Comparison of ENCODE assay signal across 13 cellular contexts in the genomic region with DNA sequence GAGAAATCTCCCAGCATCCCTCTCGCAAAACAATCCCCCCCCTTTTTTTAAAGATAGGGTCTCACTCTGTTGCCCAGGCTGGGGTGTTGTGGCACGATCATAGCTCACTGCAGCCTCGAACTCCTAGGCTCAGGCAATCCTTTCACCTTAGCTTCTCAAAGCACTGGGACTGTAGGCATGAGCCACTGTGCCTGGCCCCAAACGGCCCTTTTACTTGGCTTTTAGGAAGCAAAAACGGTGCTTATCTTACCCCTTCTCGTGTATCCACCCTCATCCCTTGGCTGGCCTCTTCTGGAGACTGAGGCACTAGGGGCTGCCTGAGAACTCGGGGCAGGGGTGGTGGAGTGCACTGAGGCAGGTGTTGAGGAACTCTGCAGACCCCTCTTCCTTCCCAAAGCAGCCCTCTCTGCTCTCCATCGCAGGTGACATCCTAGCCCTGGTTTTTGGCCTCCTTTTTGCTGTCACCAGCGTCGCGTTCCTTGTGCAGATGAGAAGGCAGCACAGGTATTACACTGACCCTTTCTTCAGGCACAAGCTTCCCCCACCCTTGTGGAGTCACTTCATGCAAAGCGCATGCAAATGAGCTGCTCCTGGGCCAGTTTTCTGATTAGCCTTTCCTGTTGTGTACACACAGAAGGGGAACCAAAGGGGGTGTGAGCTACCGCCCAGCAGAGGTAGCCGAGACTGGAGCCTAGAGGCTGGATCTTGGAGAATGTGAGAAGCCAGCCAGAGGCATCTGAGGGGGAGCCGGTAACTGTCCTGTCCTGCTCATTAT. TPM values are rescaled to one million over a fixed set of nuclear protein-coding genes. Genes with fewer than 3 reads are reported as not detected.
DNase-seq lines count a peak whose midpoint lies in the region; ATAC-seq and TF ChIP-seq lines count a peak whose summit lies in the region.
"Had no signal": no experiment of that assay in that cellular context is flagged by ENCODE, and none has a peak within 500 bp of the region (broad histone marks: within the 10 kb centered on the region; RNA-seq: fewer than 3 reads in every experiment).

No MANE protein-coding gene starts in this region.

- TF ChIP-seq CTCF in GM12864 (IDR thresholded peaks at IDR 0.05; ENCODE audit: low read depth, low read length, missing control alignments) (no peak), WTC11 (IDR thresholded peaks at IDR 0.05) (no peak)

- H3K27ac Mint-ChIP-seq in WTC11 = peak overlapping the region; percentile 78
- H3K27ac Mint-ChIP-seq: T-helper 17 cell had no signal

- no peaks in the 10 kb centered on the region for H3K9me3 ChIP-seq in muscle layer of duodenum (ENCODE audit: control insufficient read depth in 1 of 2, low read length in 2 of 2)
- H3K9me3 ChIP-seq: prostate gland had no signal

- H3K4me3 Mint-ChIP-seq in WTC11 = no peak overlapping the region
- H3K4me3 Mint-ChIP-seq: activated T-cell treated with anti-CD3 and anti-CD28 coated beads, Interleukin-2, amount 50 U/mL, for 4 hours; immature natural killer cell; T-helper 17 cell had no signal

- H3K27me3 Mint-ChIP-seq in WTC11 (ENCODE audit: low read depth) = peaks cover 8% of the 10 kb centered on the region
- H3K27me3 Mint-ChIP-seq: T-helper 17 cell had no signal

- POLR2A ChIA-PET in WTC11 (lab: Charles Lee) = interaction anchor here (1.0 to 1.9 kb wide), 4 partner anchors 10 to 47 kb away, joined by 4 to 14 read pairs (median 6); a partner anchor contains a TSS

- H3K36me3 ChIP-seq in muscle layer of duodenum (ENCODE audit: control insufficient read depth in 1 of 2, insufficient read depth in 2 of 2, low read length in 2 of 2) = peaks cover 26 to 31% of the 10 kb centered on the region in 2 donors
- H3K36me3 ChIP-seq: prostate gland had no signal

- H3K9me3 Mint-ChIP-seq in WTC11 = no peaks in the 10 kb centered on the region
- H3K9me3 Mint-ChIP-seq: activated T-cell treated with anti-CD3 and anti-CD28 coated beads, Interleukin-2, amount 50 U/mL, for 4 hours; immature natural killer cell had no signal

- H3K36me3 Mint-ChIP-seq in WTC11 = peaks cover 31% of the 10 kb centered on the region
- H3K36me3 Mint-ChIP-seq: immature natural killer cell had no signal

- intact Hi-C loops in sciatic nerve (cut with DNase I) = no loop called here

- H3K4me1 ChIP-seq in muscle layer of duodenum (ENCODE audit: control insufficient read depth in 1 of 2, insufficient read depth in 2 of 2, low read length in 2 of 2) = peaks cover 0 to 36% of the 10 kb centered on the region in 2 donors
- H3K4me1 ChIP-seq: prostate gland had no signal

- H3K4me1 Mint-ChIP-seq in WTC11 = peaks cover 15% of the 10 kb centered on the region

- peaks cover 4% of the 10 kb centered on the region for H3K27me3 ChIP-seq in muscle layer of duodenum (ENCODE audit: low read depth, low read length)

- H3K27ac ChIP-seq in muscle layer of duodenum (ENCODE audit: low read length) = peak overlapping the region; percentile 51
- H3K27ac ChIP-seq: prostate gland had no signal

- DNase-seq in GM12864 (ENCODE audit: low read depth) = peak; percentile 35
- peak; percentile 70 for DNase-seq in WTC11 (ENCODE audit: low spot score)
- DNase-seq in T-helper 2 cell = no peak
- DNase-seq in sciatic nerve (ENCODE audit: low spot score) = no peak
- no peak for DNase-seq in NCI-H748 treated with DMSO at 0.1 percent for 48 hours (lab: John Stamatoyannopoulos, UW)
- DNase-seq: activated T-cell treated with anti-CD3 and anti-CD28 coated beads, Interleukin-2, amount 50 U/mL, for 4 hours; immature natural killer cell; NCI-H345; T-helper 17 cell had no signal

- H3K4me3 ChIP-seq in GM12864 (ENCODE audit: low read depth, low read length) = no peak overlapping the region; the same call in 1 of the 2 replicates
- H3K4me3 ChIP-seq in muscle layer of duodenum (ENCODE audit: low read depth in 1 of 2, low read length in 2 of 2) = no peak overlapping the region
- H3K4me3 ChIP-seq: prostate gland had no signal

- CTCF ChIA-PET in WTC11 (lab: Charles Lee) = interaction anchor here (0.9 to 2.4 kb wide), 12 partner anchors 8 to 781 kb away, joined by 3 to 24 read pairs (median 8); a partner anchor contains a TSS

- ATAC-seq in HG02840 (IDR thresholded peaks at IDR 0.05; ENCODE audit: low FRiP score, unreplicated experiment) = peak; percentile 57
- ATAC-seq in WTC11 = peak; percentile 79
- no peak for ATAC-seq in HG03159 (IDR thresholded peaks at IDR 0.05; ENCODE audit: unreplicated experiment)
- no peak for ATAC-seq in sciatic nerve
- ATAC-seq: activated T-cell treated with anti-CD3 and anti-CD28 coated beads, Interleukin-2, amount 50 U/mL, for 4 hours; T-helper 17 cell had no signal

TF ChIP-seq in WTC11, 78 proteins besides CTCF, POLR2A, EP300 and RAD21:
- TF ChIP-seq ATF1 (CRISPR knock-in tag; IDR thresholded peaks at IDR 0.05) (no peak), ZNF121 (CRISPR knock-in tag; IDR thresholded peaks at IDR 0.05) (peak; percentile 87)

RNA-seq across cellular contexts. Expression of a gene that starts 6.8 kb away (rescaled TPM):
- 1.0 to 2.1 TPM (median 1.4 TPM) in 3 replicates for total RNA-seq in WTC11 (2021)
- total RNA-seq in sciatic nerve = not detected
- total RNA-seq: prostate gland, T-helper 17 cell had no signal

RNA-seq across cellular contexts. Expression of a gene that starts 9.2 kb away (rescaled TPM):
- total RNA-seq in WTC11 (2021) (138 to 146 TPM (median 139 TPM) in 3 replicates), sciatic nerve (165 TPM)

RNA-seq across cellular contexts. Expression of a gene that starts 15.5 kb away (rescaled TPM):
- total RNA-seq in WTC11 (2021) = 23.8 to 26.6 TPM (median 26.5 TPM) in 3 replicates
- total RNA-seq in sciatic nerve = not detected

RNA-seq across cellular contexts. Expression of a gene that starts 22.4 kb away (rescaled TPM):
- total RNA-seq in WTC11 (2021) (10.8 to 14.7 TPM (median 14.1 TPM) in 3 replicates), sciatic nerve (28.0 TPM)

RNA-seq across cellular contexts. Expression of a gene that starts 22.7 kb away (rescaled TPM):
- total RNA-seq in WTC11 (2021) = 23,577 to 25,958 TPM (median 25,042 TPM) in 3 replicates
- 12,220 TPM for total RNA-seq in sciatic nerve

Comparison
In these comparisons a context has a peak if more than half of its experiments do, and no peak if none do; other contexts are left out.
1. DNase-seq: peak in GM12864 (single experiment) and WTC11 (single experiment); none in T-helper 2 cell (0 of 5), sciatic nerve (single experiment) and NCI-H748 treated with DMSO at 0.1 percent for 48 hours (single experiment).
2. ATAC-seq: peak in HG02840 (single experiment) and WTC11 (single experiment); none in HG03159 (single experiment) and sciatic nerve (single experiment).
3. RNA of a gene that starts 15.5 kb away (total RNA-seq): 23.8 to 26.6 TPM in WTC11; not detected in sciatic nerve (single experiment); every median in the first group is over 10 times any median in the second.